1 cellular context compared by ENCODE assay signal in the genomic region with DNA sequence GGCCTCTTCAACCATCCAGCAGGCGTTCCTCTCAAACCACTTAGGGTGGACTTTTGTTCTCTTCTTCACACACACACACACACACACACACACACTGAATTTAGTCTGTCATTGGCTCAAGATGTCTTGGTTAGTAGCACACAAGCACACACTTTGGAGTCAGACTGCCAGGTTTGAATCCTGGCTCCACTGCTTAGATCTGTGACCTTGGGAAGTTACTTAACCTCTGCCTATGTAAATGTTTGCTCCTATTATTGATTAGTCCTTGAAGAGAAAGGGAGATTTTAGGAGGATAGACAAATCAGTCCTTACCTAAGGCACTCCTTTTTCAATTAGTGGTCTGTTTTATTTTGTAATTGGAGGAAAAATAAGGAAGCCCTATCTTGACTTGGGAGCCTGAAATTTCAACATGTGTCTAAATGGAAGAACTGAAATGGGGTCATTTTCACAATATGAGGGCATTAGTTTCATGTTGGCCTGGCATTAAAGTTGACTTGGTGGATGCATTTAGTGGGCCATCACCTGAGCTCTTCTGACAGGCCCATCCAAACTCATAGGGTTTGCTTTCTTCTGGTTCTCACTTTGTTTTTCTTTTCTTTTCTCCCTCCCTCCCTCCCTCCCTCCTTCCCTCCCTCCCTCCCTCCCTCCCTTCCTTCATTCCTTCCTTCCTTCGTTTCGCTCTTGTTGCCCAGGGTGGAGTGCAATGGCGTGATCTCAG.
TF ChIP-seq lines count a peak whose summit lies in the region.

No MANE protein-coding gene starts in this region.

TF ChIP-seq in HepG2, 621 proteins besides CTCF, POLR2A, EP300 and RAD21 (continued from another document):
- TF ChIP-seq, protein P1, sequence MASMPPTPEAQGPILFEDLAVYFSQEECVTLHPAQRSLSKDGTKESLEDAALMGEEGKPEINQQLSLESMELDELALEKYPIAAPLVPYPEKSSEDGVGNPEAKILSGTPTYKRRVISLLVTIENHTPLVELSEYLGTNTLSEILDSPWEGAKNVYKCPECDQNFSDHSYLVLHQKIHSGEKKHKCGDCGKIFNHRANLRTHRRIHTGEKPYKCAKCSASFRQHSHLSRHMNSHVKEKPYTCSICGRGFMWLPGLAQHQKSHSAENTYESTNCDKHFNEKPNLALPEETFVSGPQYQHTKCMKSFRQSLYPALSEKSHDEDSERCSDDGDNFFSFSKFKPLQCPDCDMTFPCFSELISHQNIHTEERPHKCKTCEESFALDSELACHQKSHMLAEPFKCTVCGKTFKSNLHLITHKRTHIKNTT (CRISPR knock-in tag; IDR thresholded peaks at IDR 0.05) = no peak
- TF ChIP-seq ZNF577 (CRISPR knock-in tag; IDR thresholded peaks at IDR 0.05; ENCODE audit: borderline replicate concordance, low read depth) (no peak), TBX3 (IDR thresholded peaks at IDR 0.05; ENCODE audit: borderline replicate concordance) (no peak)
- TF ChIP-seq, protein P2, sequence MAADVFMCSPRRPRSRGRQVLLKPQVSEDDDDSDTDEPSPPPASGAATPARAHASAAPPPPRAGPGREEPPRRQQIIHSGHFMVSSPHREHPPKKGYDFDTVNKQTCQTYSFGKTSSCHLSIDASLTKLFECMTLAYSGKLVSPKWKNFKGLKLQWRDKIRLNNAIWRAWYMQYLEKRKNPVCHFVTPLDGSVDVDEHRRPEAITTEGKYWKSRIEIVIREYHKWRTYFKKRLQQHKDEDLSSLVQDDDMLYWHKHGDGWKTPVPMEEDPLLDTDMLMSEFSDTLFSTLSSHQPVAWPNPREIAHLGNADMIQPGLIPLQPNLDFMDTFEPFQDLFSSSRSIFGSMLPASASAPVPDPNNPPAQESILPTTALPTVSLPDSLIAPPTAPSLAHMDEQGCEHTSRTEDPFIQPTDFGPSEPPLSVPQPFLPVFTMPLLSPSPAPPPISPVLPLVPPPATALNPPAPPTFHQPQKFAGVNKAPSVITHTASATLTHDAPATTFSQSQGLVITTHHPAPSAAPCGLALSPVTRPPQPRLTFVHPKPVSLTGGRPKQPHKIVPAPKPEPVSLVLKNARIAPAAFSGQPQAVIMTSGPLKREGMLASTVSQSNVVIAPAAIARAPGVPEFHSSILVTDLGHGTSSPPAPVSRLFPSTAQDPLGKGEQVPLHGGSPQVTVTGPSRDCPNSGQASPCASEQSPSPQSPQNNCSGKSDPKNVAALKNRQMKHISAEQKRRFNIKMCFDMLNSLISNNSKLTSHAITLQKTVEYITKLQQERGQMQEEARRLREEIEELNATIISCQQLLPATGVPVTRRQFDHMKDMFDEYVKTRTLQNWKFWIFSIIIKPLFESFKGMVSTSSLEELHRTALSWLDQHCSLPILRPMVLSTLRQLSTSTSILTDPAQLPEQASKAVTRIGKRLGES (CRISPR knock-in tag; IDR thresholded peaks at IDR 0.05; ENCODE audit: borderline replicate concordance) = no peak
- TF ChIP-seq, protein P3, sequence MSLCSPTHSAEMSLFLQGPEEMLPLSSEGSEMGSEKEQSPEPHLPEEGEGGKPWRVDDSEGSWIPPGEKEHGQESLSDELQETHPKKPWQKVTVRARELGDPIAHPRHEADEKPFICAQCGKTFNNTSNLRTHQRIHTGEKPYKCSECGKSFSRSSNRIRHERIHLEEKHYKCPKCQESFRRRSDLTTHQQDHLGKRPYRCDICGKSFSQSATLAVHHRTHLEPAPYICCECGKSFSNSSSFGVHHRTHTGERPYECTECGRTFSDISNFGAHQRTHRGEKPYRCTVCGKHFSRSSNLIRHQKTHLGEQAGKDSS (CRISPR knock-in tag; IDR thresholded peaks at IDR 0.05; ENCODE audit: borderline replicate concordance, low read depth) = no peak
- TF ChIP-seq, protein P4, sequence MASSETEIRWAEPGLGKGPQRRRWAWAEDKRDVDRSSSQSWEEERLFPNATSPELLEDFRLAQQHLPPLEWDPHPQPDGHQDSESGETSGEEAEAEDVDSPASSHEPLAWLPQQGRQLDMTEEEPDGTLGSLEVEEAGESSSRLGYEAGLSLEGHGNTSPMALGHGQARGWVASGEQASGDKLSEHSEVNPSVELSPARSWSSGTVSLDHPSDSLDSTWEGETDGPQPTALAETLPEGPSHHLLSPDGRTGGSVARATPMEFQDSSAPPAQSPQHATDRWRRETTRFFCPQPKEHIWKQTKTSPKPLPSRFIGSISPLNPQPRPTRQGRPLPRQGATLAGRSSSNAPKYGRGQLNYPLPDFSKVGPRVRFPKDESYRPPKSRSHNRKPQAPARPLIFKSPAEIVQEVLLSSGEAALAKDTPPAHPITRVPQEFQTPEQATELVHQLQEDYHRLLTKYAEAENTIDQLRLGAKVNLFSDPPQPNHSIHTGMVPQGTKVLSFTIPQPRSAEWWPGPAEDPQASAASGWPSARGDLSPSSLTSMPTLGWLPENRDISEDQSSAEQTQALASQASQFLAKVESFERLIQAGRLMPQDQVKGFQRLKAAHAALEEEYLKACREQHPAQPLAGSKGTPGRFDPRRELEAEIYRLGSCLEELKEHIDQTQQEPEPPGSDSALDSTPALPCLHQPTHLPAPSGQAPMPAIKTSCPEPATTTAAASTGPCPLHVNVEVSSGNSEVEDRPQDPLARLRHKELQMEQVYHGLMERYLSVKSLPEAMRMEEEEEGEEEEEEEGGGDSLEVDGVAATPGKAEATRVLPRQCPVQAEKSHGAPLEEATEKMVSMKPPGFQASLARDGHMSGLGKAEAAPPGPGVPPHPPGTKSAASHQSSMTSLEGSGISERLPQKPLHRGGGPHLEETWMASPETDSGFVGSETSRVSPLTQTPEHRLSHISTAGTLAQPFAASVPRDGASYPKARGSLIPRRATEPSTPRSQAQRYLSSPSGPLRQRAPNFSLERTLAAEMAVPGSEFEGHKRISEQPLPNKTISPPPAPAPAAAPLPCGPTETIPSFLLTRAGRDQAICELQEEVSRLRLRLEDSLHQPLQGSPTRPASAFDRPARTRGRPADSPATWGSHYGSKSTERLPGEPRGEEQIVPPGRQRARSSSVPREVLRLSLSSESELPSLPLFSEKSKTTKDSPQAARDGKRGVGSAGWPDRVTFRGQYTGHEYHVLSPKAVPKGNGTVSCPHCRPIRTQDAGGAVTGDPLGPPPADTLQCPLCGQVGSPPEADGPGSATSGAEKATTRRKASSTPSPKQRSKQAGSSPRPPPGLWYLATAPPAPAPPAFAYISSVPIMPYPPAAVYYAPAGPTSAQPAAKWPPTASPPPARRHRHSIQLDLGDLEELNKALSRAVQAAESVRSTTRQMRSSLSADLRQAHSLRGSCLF (CRISPR knock-in tag; IDR thresholded peaks at IDR 0.05; ENCODE audit: borderline replicate concordance) = no peak
